7 cellular contexts compared by ENCODE assay signal in genomic region chr7:23098029-23098428, GRCh38.
"Had no signal": no experiment of that assay in that cellular context is flagged by ENCODE, and none has a peak within 500 bp of the region (broad histone marks: within the 10 kb centered on the region; RNA-seq: fewer than 3 reads in every experiment).

No MANE protein-coding gene starts in this region.

- H3K9ac ChIP-seq: GM23248 had no signal

- H3K4me3 ChIP-seq: GM23248, HAP-1 had no signal

- H3K4me1 ChIP-seq: HAP-1 had no signal

- ATAC-seq: HCT116 had no signal

- H2AFZ ChIP-seq: GM23248 had no signal

- H3K27ac ChIP-seq: GM23248, HL-60 had no signal

- DNase-seq: GM23248, GOT3, H7, HFFc6 had no signal
